21 cellular contexts compared by ENCODE assay signal in genomic region chr7:155953781-155954549, GRCh38.
DNase-seq lines count a peak whose midpoint lies in the region; ATAC-seq and TF ChIP-seq lines count a peak whose summit lies in the region.
"Had no signal": no experiment of that assay in that cellular context is flagged by ENCODE, and none has a peak within 500 bp of the region (broad histone marks: within the 10 kb centered on the region; RNA-seq: fewer than 3 reads in every experiment).

No MANE protein-coding gene starts in this region.

- no peak for TF ChIP-seq POLR2A in body of pancreas (IDR thresholded peaks at IDR 0.05)

- peak in 2 of 3 experiments; percentile 19 to 37 for DNase-seq in NCI-H1417 (lab: John Stamatoyannopoulos, UW)
- DNase-seq in NCI-H1417 treated with DMSO at 0.1 percent for 48 hours (lab: John Stamatoyannopoulos, UW): no peak
- peak in 2 of 4 donors; percentile 13 to 16 for DNase-seq in body of pancreas
- peak in 2 of 3 donors; percentile 13 to 49 for DNase-seq in mucosa of descending colon
- peak; percentile 50 for DNase-seq in ureter (ENCODE audit: low spot score)
- DNase-seq in right atrium auricular region (ENCODE audit: low spot score): no peak
- no peak for DNase-seq in NAMALWA (ENCODE audit: low spot score)
- no peak for DNase-seq in stimulated activated CD4-positive, alpha-beta T cell treated with anti-CD3 and anti-CD28 coated beads, Interleukin-2, amount 100 ng/mL, for 24 hours
- DNase-seq: activated CD4-positive, alpha-beta T cell treated with anti-CD3 and anti-CD28 coated beads for 4 hours; activated naive CD4-positive, alpha-beta T cell treated with anti-CD3 and anti-CD28 coated beads for 36 hours; activated T-cell treated with anti-CD3 and anti-CD28 coated beads, Interleukin-2, amount 50 U/mL, for 48 hours; left ventricle myocardium inferior; NCI-H1092; NCI-H2081 treated with DMSO at 0.1 percent for 48 hours; NCI-H510A treated with DMSO at 0.1 percent for 48 hours; psoas muscle; spleen; stimulated activated CD4-positive, alpha-beta T cell treated with anti-CD3 and anti-CD28 coated beads, Interleukin-4, amount 100 ng/mL, for 4 hours; stimulated activated naive CD8-positive, alpha-beta T cell treated with anti-CD3 and anti-CD28 coated beads, Interleukin-15, Interleukin-2, amounts not matched to agents 100 U/mL and 50 U/mL, for 24 hours; tibial artery had no signal

- no peaks in the 10 kb centered on the region for H3K9me3 ChIP-seq in body of pancreas
- H3K9me3 ChIP-seq in mucosa of descending colon: no peaks in the 10 kb centered on the region
- H3K9me3 ChIP-seq in right atrium auricular region: no peaks in the 10 kb centered on the region
- H3K9me3 ChIP-seq: left ventricle myocardium inferior, psoas muscle, spleen, tibial artery had no signal

- H3K4me1 ChIP-seq in body of pancreas (peaks cover 11% of the 10 kb centered on the region), mucosa of descending colon (ENCODE audit: low read depth) (no peaks in the 10 kb centered on the region), right atrium auricular region (no peaks in the 10 kb centered on the region)
- H3K4me1 ChIP-seq: left ventricle myocardium inferior, psoas muscle, spleen, tibial artery had no signal

- intact Hi-C loops in body of pancreas (cut with DNase I) (no loop called here), mucosa of descending colon (cut with DNase I, micrococcal nuclease) (no loop called here)

- H3K4me3 ChIP-seq in body of pancreas: no peak overlapping the region
- no peak overlapping the region for H3K4me3 ChIP-seq in mucosa of descending colon
- no peak overlapping the region for H3K4me3 ChIP-seq in right atrium auricular region
- H3K4me3 ChIP-seq: cardiac muscle cell, left ventricle myocardium inferior, psoas muscle, spleen, tibial artery had no signal

- H3K27me3 ChIP-seq in body of pancreas: no peaks in the 10 kb centered on the region
- no peaks in the 10 kb centered on the region for H3K27me3 ChIP-seq in right atrium auricular region
- H3K27me3 ChIP-seq: cardiac muscle cell had no signal

- WGBS in body of pancreas, 2 donors: 37 to 38% methylated on average over 14 to 19 of the region's 19 CpGs

- no peak overlapping the region for H3K27ac ChIP-seq in body of pancreas
- H3K27ac ChIP-seq in right atrium auricular region: no peak overlapping the region
- H3K27ac ChIP-seq: cardiac muscle cell, left ventricle myocardium inferior, psoas muscle, spleen, tibial artery had no signal

- TF ChIP-seq CTCF in body of pancreas (IDR thresholded peaks at IDR 0.05) (peak in 2 of 7 experiments; percentile 12 to 17), mucosa of descending colon (IDR thresholded peaks at IDR 0.05) (no peak), right atrium auricular region (IDR thresholded peaks at IDR 0.05) (no peak)

- ATAC-seq in body of pancreas (peak; percentile 38), mucosa of descending colon (peak; percentile 74)
- ATAC-seq: psoas muscle; stimulated activated naive CD8-positive, alpha-beta T cell treated with anti-CD3 and anti-CD28 coated beads, Interleukin-15, Interleukin-2, amounts not matched to agents 100 U/mL and 50 U/mL, for 24 hours had no signal

- H3K36me3 ChIP-seq in body of pancreas (replicated peaks in 1 of 2; ENCODE audit: insufficient read depth in 1 of 2, low read depth in 2 of 2) (no peaks in the 10 kb centered on the region), mucosa of descending colon (ENCODE audit: low read depth) (no peaks in the 10 kb centered on the region), right atrium auricular region (no peaks in the 10 kb centered on the region)
- H3K36me3 ChIP-seq: cardiac muscle cell, left ventricle myocardium inferior, spleen, tibial artery had no signal

Comparison
In these comparisons a context has a peak if more than half of its experiments do, and no peak if none do; other contexts are left out.
1. DNase-seq: peak in NCI-H1417 (2 of 3), mucosa of descending colon (2 of 3) and ureter (single experiment); none in NCI-H1417 treated with DMSO at 0.1 percent for 48 hours (single experiment), right atrium auricular region (single experiment), NAMALWA (single experiment) and stimulated activated CD4-positive, alpha-beta T cell treated with anti-CD3 and anti-CD28 coated beads, Interleukin-2, amount 100 ng/mL, for 24 hours (0 of 2).